ENCODE assay signal across 8 cellular contexts in genomic region chr19:45428385-45429231, GRCh38. TPM values are rescaled to one million over a fixed set of nuclear protein-coding genes. Genes with fewer than 3 reads are reported as not detected.
DNase-seq lines count a peak whose midpoint lies in the region; ATAC-seq and TF ChIP-seq lines count a peak whose summit lies in the region.

No MANE protein-coding gene starts in this region.

- H3K27me3 ChIP-seq in naive thymus-derived CD4-positive, alpha-beta T cell (ENCODE audit: control insufficient read depth in 2 of 2, insufficient read depth in 2 of 2, low read length in 2 of 2): peaks cover 0 to 3% of the 10 kb centered on the region in 2 donors

- H3K27ac ChIP-seq in SK-N-MC: no peak overlapping the region
- no peak overlapping the region for H3K27ac ChIP-seq in naive thymus-derived CD4-positive, alpha-beta T cell (ENCODE audit: low read depth, low read length)

- TF ChIP-seq CTCF in epithelial cell of proximal tubule (conservative IDR thresholded peaks at IDR 0.05; ENCODE audit: low read depth, low read length): peak; percentile 48

- H3K4me3 ChIP-seq in SK-N-MC: peak overlapping the region; percentile 77
- peak overlapping the region; percentile 54 for H3K4me3 ChIP-seq in epithelial cell of proximal tubule (ENCODE audit: low read depth, low read length)
- peak overlapping the region; percentile 35 for H3K4me3 ChIP-seq in naive thymus-derived CD4-positive, alpha-beta T cell (ENCODE audit: low read length)

- peak overlapping the region; percentile 63 for H3K4me3 Mint-ChIP-seq in activated CD4-positive, alpha-beta T cell treated with anti-CD3 and anti-CD28 coated beads for 36 hours
- H3K4me3 Mint-ChIP-seq in naive thymus-derived CD4-positive, alpha-beta T cell: peak overlapping the region; percentile 68 to 88 (median 80)

- H3K27me3 Mint-ChIP-seq in activated CD4-positive, alpha-beta T cell treated with anti-CD3 and anti-CD28 coated beads for 36 hours: peaks cover 2% of the 10 kb centered on the region
- peaks cover 0 to 26% (median 3%) of the 10 kb centered on the region in 5 donors for H3K27me3 Mint-ChIP-seq in naive thymus-derived CD4-positive, alpha-beta T cell

- peak; percentile 54 for DNase-seq in activated CD4-positive, alpha-beta T cell treated with anti-CD3 and anti-CD28 coated beads for 36 hours
- no peak for DNase-seq in activated CD4-positive, alpha-beta T cell treated with anti-CD3 and anti-CD28 coated beads for 4 hours
- DNase-seq in SK-N-MC (ENCODE audit: low read depth, low spot score) (no peak), epithelial cell of proximal tubule (ENCODE audit: low read depth) (no peak), mesenteric fat pad (ENCODE audit: low spot score) (no peak), NCI-H446 treated with DMSO at 0.1 percent for 48 hours (lab: John Stamatoyannopoulos, UW) (no peak), GM19240 (ENCODE audit: insufficient read length, low spot score) (no peak)
- no peak for DNase-seq in naive thymus-derived CD4-positive, alpha-beta T cell

- peaks cover 10 to 13% of the 10 kb centered on the region in 2 donors for H3K4me1 ChIP-seq in naive thymus-derived CD4-positive, alpha-beta T cell (ENCODE audit: control insufficient read depth in 2 of 2, insufficient read depth in 2 of 2, low read length in 2 of 2)

- H3K9me3 ChIP-seq in SK-N-MC (ENCODE audit: low read depth, low read length): no peaks in the 10 kb centered on the region
- H3K9me3 ChIP-seq in naive thymus-derived CD4-positive, alpha-beta T cell (ENCODE audit: control insufficient read depth in 2 of 3, low read length in 3 of 3): no peaks in the 10 kb centered on the region

- CTCF ChIA-PET in activated CD4-positive, alpha-beta T cell treated with anti-CD3 and anti-CD28 coated beads for 36 hours (lab: Charles Lee): interaction anchor here (0.6 to 1.7 kb wide), 10 partner anchors 11 to 57 kb away, joined by 3 to 15 read pairs (median 4); no protein-coding TSS in a partner anchor
- CTCF ChIA-PET in naive thymus-derived CD4-positive, alpha-beta T cell (lab: Charles Lee): interaction anchor here (0.6 to 1.2 kb wide), 4 partner anchors 11 to 1289 kb away, joined by 4 to 8 read pairs (median 4); no protein-coding TSS in a partner anchor

- no peak for ATAC-seq in activated CD4-positive, alpha-beta T cell treated with anti-CD3 and anti-CD28 coated beads for 36 hours
- peak; percentile 28 for ATAC-seq in naive thymus-derived CD4-positive, alpha-beta T cell

- H3K9me3 Mint-ChIP-seq in activated CD4-positive, alpha-beta T cell treated with anti-CD3 and anti-CD28 coated beads for 36 hours (ENCODE audit: low read depth): no peaks in the 10 kb centered on the region
- H3K9me3 Mint-ChIP-seq in naive thymus-derived CD4-positive, alpha-beta T cell: peaks cover 0 to 3% (median 0%) of the 10 kb centered on the region in 11 donors

- intact Hi-C loops in activated CD4-positive, alpha-beta T cell treated with anti-CD3 and anti-CD28 coated beads for 36 hours (cut with DNase I, micrococcal nuclease): loop anchor here (5.0 kb wide), 2 partner anchors 129 to 264 kb away; partner anchors contain the start of genes QPCTL (in 1 of the 2) and SNRPD2 (in 1 of the 2)
- intact Hi-C loops in naive thymus-derived CD4-positive, alpha-beta T cell (cut with micrococcal nuclease): no loop called here

- peak overlapping the region; percentile 59 for H3K9ac ChIP-seq in SK-N-MC (ENCODE audit: insufficient read length)

- no peak overlapping the region for H3K27ac Mint-ChIP-seq in activated CD4-positive, alpha-beta T cell treated with anti-CD3 and anti-CD28 coated beads for 36 hours
- H3K27ac Mint-ChIP-seq in naive thymus-derived CD4-positive, alpha-beta T cell: peak overlapping the region in 2 of 9 donors; percentile 55 to 59

- H3K4me1 Mint-ChIP-seq in activated CD4-positive, alpha-beta T cell treated with anti-CD3 and anti-CD28 coated beads for 36 hours: peaks cover 25% of the 10 kb centered on the region
- H3K4me1 Mint-ChIP-seq in naive thymus-derived CD4-positive, alpha-beta T cell: peaks cover 8 to 25% (median 18%) of the 10 kb centered on the region in 7 donors

- no peaks in the 10 kb centered on the region for H3K36me3 ChIP-seq in SK-N-MC (ENCODE audit: insufficient read depth, low read length)
- no peaks in the 10 kb centered on the region for H3K36me3 ChIP-seq in naive thymus-derived CD4-positive, alpha-beta T cell (ENCODE audit: control insufficient read depth in 2 of 3, insufficient read depth in 3 of 3, low read length in 3 of 3)

- H3K36me3 Mint-ChIP-seq in activated CD4-positive, alpha-beta T cell treated with anti-CD3 and anti-CD28 coated beads for 36 hours (ENCODE audit: low read depth): no peaks in the 10 kb centered on the region
- no peaks in the 10 kb centered on the region for H3K36me3 Mint-ChIP-seq in naive thymus-derived CD4-positive, alpha-beta T cell

- POLR2A ChIA-PET in activated CD4-positive, alpha-beta T cell treated with anti-CD3 and anti-CD28 coated beads for 36 hours (lab: Charles Lee): interaction anchor here (0.7 kb wide), 1 partner anchor 11 kb away, joined by 3 read pairs; no protein-coding TSS in a partner anchor
- POLR2A ChIA-PET in naive thymus-derived CD4-positive, alpha-beta T cell (lab: Charles Lee): interaction anchor here (0.8 kb wide), 1 partner anchor 146 kb away, joined by 3 read pairs; no protein-coding TSS in a partner anchor

RNA-seq across cellular contexts. Expression of gene ERCC1, which starts 4.9 kb away (rescaled TPM):
- total RNA-seq in activated CD4-positive, alpha-beta T cell treated with anti-CD3 and anti-CD28 coated beads for 36 hours: 10 to 100 TPM; 58.1 to 71.8 TPM
- total RNA-seq in epithelial cell of proximal tubule: 66.6 and 71.6 TPM in 2 replicates
- 10 to 100 TPM; 45.1 to 88.2 (median 53.4) TPM for total RNA-seq in naive thymus-derived CD4-positive, alpha-beta T cell
- polyA plus RNA-seq in naive thymus-derived CD4-positive, alpha-beta T cell: 10 to 100 TPM; 31.7 to 32.7 TPM
- 82.3 TPM for total RNA-seq in mesenteric fat pad

RNA-seq across cellular contexts. Expression of gene POLR1G, which starts 22.2 kb away (rescaled TPM):
- 10 to 100 TPM; 15.8 to 18.4 TPM for total RNA-seq in activated CD4-positive, alpha-beta T cell treated with anti-CD3 and anti-CD28 coated beads for 36 hours
- total RNA-seq in epithelial cell of proximal tubule (14.5 and 30.7 TPM in 2 replicates), mesenteric fat pad (6.7 TPM)
- 1 to 10 TPM in 4 of 5 experiments, under 1 TPM in 1; 0.45 to 8.2 (median 4.7) TPM for total RNA-seq in naive thymus-derived CD4-positive, alpha-beta T cell
- 1 to 10 TPM; 5.1 to 5.4 TPM for polyA plus RNA-seq in naive thymus-derived CD4-positive, alpha-beta T cell

RNA-seq across cellular contexts. Expression of gene PPP1R13L, which starts 23.7 kb away (rescaled TPM):
- 10 to 100 TPM; 15.2 to 17.8 TPM for total RNA-seq in activated CD4-positive, alpha-beta T cell treated with anti-CD3 and anti-CD28 coated beads for 36 hours
- 15.2 and 16.8 TPM in 2 replicates for total RNA-seq in epithelial cell of proximal tubule
- 10 to 100 TPM in 3 of 5 experiments, 1 to 10 TPM in 2; 2.9 to 24.4 (median 11.1) TPM for total RNA-seq in naive thymus-derived CD4-positive, alpha-beta T cell
- under 1 TPM; 0.56 to 0.61 TPM for polyA plus RNA-seq in naive thymus-derived CD4-positive, alpha-beta T cell
- 17.6 TPM for total RNA-seq in mesenteric fat pad

RNA-seq across cellular contexts. Expression of gene FOSB, which starts 39.2 kb away (rescaled TPM):
- total RNA-seq in activated CD4-positive, alpha-beta T cell treated with anti-CD3 and anti-CD28 coated beads for 36 hours: 1 to 10 TPM; 7.3 to 7.7 TPM
- 0.65 and 3.4 TPM in 2 replicates for total RNA-seq in epithelial cell of proximal tubule
- total RNA-seq in naive thymus-derived CD4-positive, alpha-beta T cell: 1,000 to 10,000 TPM in 1 of 5 experiments, 100 to 1,000 TPM in 1, 10 to 100 TPM in 2, 1 to 10 TPM in 1; 2.1 to 1,925 (median 22.8) TPM
- polyA plus RNA-seq in naive thymus-derived CD4-positive, alpha-beta T cell: 1 to 10 TPM; 3.0 to 5.3 TPM
- 907 TPM for total RNA-seq in mesenteric fat pad

RNA-seq across cellular contexts. Expression of gene ERCC2, which starts 58.2 kb away (rescaled TPM):
- 10 to 100 TPM; 27.5 to 30.4 TPM for total RNA-seq in activated CD4-positive, alpha-beta T cell treated with anti-CD3 and anti-CD28 coated beads for 36 hours
- total RNA-seq in epithelial cell of proximal tubule (32.2 and 34.8 TPM in 2 replicates), mesenteric fat pad (12.3 TPM)
- 10 to 100 TPM; 14.4 to 25.1 (median 19.2) TPM for total RNA-seq in naive thymus-derived CD4-positive, alpha-beta T cell
- 1 to 10 TPM; 4.4 to 6.0 TPM for polyA plus RNA-seq in naive thymus-derived CD4-positive, alpha-beta T cell

Comparison
In these comparisons a context has a peak if more than half of its experiments do, and no peak if none do; other contexts are left out.
1. intact Hi-C loops: an anchor here in activated CD4-positive, alpha-beta T cell treated with anti-CD3 and anti-CD28 coated beads for 36 hours (5.0 kb wide); none called in naive thymus-derived CD4-positive, alpha-beta T cell.